In genomic region chr2:123128951-123129350, GRCh38 we compare ENCODE assay signal across 25 cellular contexts.
"Had no signal": no experiment of that assay in that cellular context is flagged by ENCODE, and none has a peak within 500 bp of the region (broad histone marks: within the 10 kb centered on the region; RNA-seq: fewer than 3 reads in every experiment).

No MANE protein-coding gene starts in this region.

- FAIRE-seq: HTR-8/SVneo, K562, RCC 7860 had no signal

- H3K27me3 Mint-ChIP-seq: IgD-negative memory B cell had no signal

- H3K4me2 ChIP-seq: KMS-11 had no signal

- H3K9me3 ChIP-seq: SJSA1 had no signal

- H3K36me3 ChIP-seq: SJSA1 had no signal

- DNase-seq: Kasumi-1, MM.1S, NCI-H1092 treated with DMSO at 0.1 percent for 48 hours, NCI-H146, NCI-H1694 treated with DMSO at 0.1 percent for 48 hours, NCI-H1930, NCI-H2081, NCI-H2107, NCI-H2171 treated with DMSO at 0.1 percent for 48 hours, NCI-H345, NCI-H446 treated with DMSO at 0.1 percent for 48 hours, NCI-H510A treated with DMSO at 0.1 percent for 48 hours, NCI-H526, NCI-H82, Right ventricle myocardium superior, RPMI8226, SIG-M5 had no signal

- H3K9ac ChIP-seq: KMS-11 had no signal

- H3K4me3 Mint-ChIP-seq: IgD-negative memory B cell had no signal

- ATAC-seq: K562 had no signal

- H3K4me1 Mint-ChIP-seq: IgD-negative memory B cell had no signal

- H3K27me3 ChIP-seq: SJSA1 had no signal

- H3K36me3 Mint-ChIP-seq: IgD-negative memory B cell had no signal

- H3K27ac ChIP-seq: HL-60, KMS-11, SJSA1, SK-N-MC had no signal

- H3K4me1 ChIP-seq: SJSA1 had no signal

- H3K4me3 ChIP-seq: K562, SJSA1, SK-N-MC had no signal
